ENCODE assay signal across 29 cellular contexts in genomic region chr14:62654641-62655040, GRCh38.
DNase-seq lines count a peak whose midpoint lies in the region; ATAC-seq and TF ChIP-seq lines count a peak whose summit lies in the region.
"Had no signal": no experiment of that assay in that cellular context is flagged by ENCODE, and none has a peak within 500 bp of the region (broad histone marks: within the 10 kb centered on the region; RNA-seq: fewer than 3 reads in every experiment).

No MANE protein-coding gene starts in this region.

- intact Hi-C loops in right cardiac atrium (cut with DNase I), result no loop called here

- ATAC-seq in HG03095 (IDR thresholded peaks at IDR 0.05; ENCODE audit: unreplicated experiment) (no peak), right cardiac atrium (no peak)
- ATAC-seq: A549; activated T-cell treated with anti-CD3 and anti-CD28 coated beads, Interleukin-2, amount 50 U/mL, for 72 hours; gastrocnemius medialis; psoas muscle had no signal

- TF ChIP-seq CTCF in fibroblast of mammary gland (conservative IDR thresholded peaks at IDR 0.05; ENCODE audit: control insufficient read depth, insufficient read depth, low read depth, low read length), result no peak

- no peaks in the 10 kb centered on the region for H3K27me3 ChIP-seq in mesendoderm (ENCODE audit: insufficient read depth, low read length, poor library complexity)
- no peaks in the 10 kb centered on the region for H3K27me3 ChIP-seq in right cardiac atrium (ENCODE audit: control insufficient read depth, insufficient read depth)
- H3K27me3 ChIP-seq: BE2C, gastrocnemius medialis, neutrophil, upper lobe of left lung had no signal

- H4K5ac ChIP-seq in mesendoderm (ENCODE audit: low read length), result peak overlapping the region; percentile 57

- H3K9ac ChIP-seq in SK-N-MC (ENCODE audit: insufficient read length) (no peak overlapping the region), mesendoderm (ENCODE audit: low read length) (no peak overlapping the region)
- H3K9ac ChIP-seq: SK-N-SH had no signal

- H3K4ac ChIP-seq in mesendoderm (ENCODE audit: low read depth, low read length), result no peak overlapping the region

- WGBS in mesendoderm (ENCODE audit: extremely low coverage, insufficient coverage, low lambda C conversion rate), result no CpG with 5 or more reads among the region's 5 CpGs
- 47% methylated on average over 5 of the region's 5 CpGs for WGBS in right cardiac atrium

- H2BK120ac ChIP-seq in mesendoderm (ENCODE audit: low read depth, low read length), result no peak overlapping the region

- H2BK15ac ChIP-seq in mesendoderm (replicated peaks; ENCODE audit: low read depth), result no peak overlapping the region

- H3K4me1 ChIP-seq in mesendoderm (ENCODE audit: control insufficient read depth, low read depth, low read length) (peaks cover 3% of the 10 kb centered on the region), right cardiac atrium (ENCODE audit: control insufficient read depth, insufficient read depth, low read length) (no peaks in the 10 kb centered on the region)
- H3K4me1 ChIP-seq: A549, BE2C, gastrocnemius medialis, psoas muscle had no signal

- H3K18ac ChIP-seq in mesendoderm (ENCODE audit: low read length), result peak overlapping the region; percentile 75

- H3K4me3 ChIP-seq in SK-N-MC (peak overlapping the region; percentile 45; the same call in 1 of the 2 replicates), fibroblast of mammary gland (ENCODE audit: control insufficient read depth, low read depth, low read length) (no peak overlapping the region), mesendoderm (ENCODE audit: low read length) (no peak overlapping the region), right cardiac atrium (ENCODE audit: low read length) (no peak overlapping the region)
- H3K4me3 ChIP-seq: A549, gastrocnemius medialis, psoas muscle, upper lobe of left lung had no signal

- DNase-seq in Ammon's horn (ENCODE audit: low spot score) (peak; percentile 7), SK-N-MC (ENCODE audit: low read depth, low spot score) (no peak), fibroblast of mammary gland (ENCODE audit: low read depth) (peak; percentile 25), mesendoderm (no peak), right cardiac atrium (no peak), NCI-H2171 (lab: John Stamatoyannopoulos, UW) (no peak)
- DNase-seq in stimulated activated naive CD4-positive, alpha-beta T cell (lab: John Stamatoyannopoulos, UW), result no peak
- DNase-seq: activated CD4-positive, alpha-beta T cell treated with anti-CD3 and anti-CD28 coated beads for 48 hours; activated naive CD4-positive, alpha-beta T cell treated with anti-CD3 and anti-CD28 coated beads for 36 hours; activated T-cell treated with anti-CD3 and anti-CD28 coated beads, Interleukin-2, amount 50 U/mL, for 72 hours; amygdala; BE2C; caudate nucleus; DMS53; gastrocnemius medialis; H7; NCI-H1105 treated with DMSO at 0.1 percent for 48 hours; NCI-H2029; NCI-H2227 treated with DMSO at 0.1 percent for 48 hours; NCI-H748 treated with DMSO at 0.1 percent for 48 hours; psoas muscle; SK-N-SH; T-helper 2 cell; upper lobe of left lung had no signal

- H2AK5ac ChIP-seq in mesendoderm (ENCODE audit: low read length), result no peak overlapping the region

- H3K79me1 ChIP-seq in mesendoderm (ENCODE audit: low read length), result no peaks in the 10 kb centered on the region

- H4K8ac ChIP-seq in mesendoderm (ENCODE audit: low read depth, low read length), result no peak overlapping the region

- no peak overlapping the region for H3K4me2 ChIP-seq in mesendoderm (ENCODE audit: low read length)
- H3K4me2 ChIP-seq: A549, SK-N-SH had no signal

- H3K23ac ChIP-seq in mesendoderm (ENCODE audit: low read length), result no peak overlapping the region

- H3K56ac ChIP-seq in mesendoderm (ENCODE audit: low read length), result peak overlapping the region; percentile 3

- H3K27ac ChIP-seq in SK-N-MC (peak overlapping the region; percentile 77; the same call in 1 of the 2 replicates), mesendoderm (ENCODE audit: low read depth, low read length) (no peak overlapping the region), right cardiac atrium (ENCODE audit: low read length) (no peak overlapping the region)
- H3K27ac ChIP-seq: A549, gastrocnemius medialis, neutrophil, psoas muscle, RWPE1, upper lobe of left lung, VCaP had no signal

- H3K36me3 ChIP-seq in SK-N-MC (ENCODE audit: insufficient read depth, low read length), result no peaks in the 10 kb centered on the region
- no peaks in the 10 kb centered on the region for H3K36me3 ChIP-seq in mesendoderm (ENCODE audit: control insufficient read depth, insufficient read depth, low read length)
- H3K36me3 ChIP-seq: BE2C, gastrocnemius medialis, neutrophil, upper lobe of left lung had no signal

- no peaks in the 10 kb centered on the region for H3K79me2 ChIP-seq in mesendoderm (ENCODE audit: control insufficient read depth, insufficient read depth, low read length)

- H3K9me3 ChIP-seq in SK-N-MC (ENCODE audit: low read depth, low read length), result no peaks in the 10 kb centered on the region
- H3K9me3 ChIP-seq in right cardiac atrium (ENCODE audit: control insufficient read depth, low read length), result no peaks in the 10 kb centered on the region
- H3K9me3 ChIP-seq: A549, BE2C, gastrocnemius medialis, neutrophil, psoas muscle, SK-N-SH, upper lobe of left lung had no signal

- peak overlapping the region; percentile 25 for H2BK5ac ChIP-seq in mesendoderm (ENCODE audit: low read length)

Comparison
In these comparisons a context has a peak if more than half of its experiments do, and no peak if none do; other contexts are left out.
1. DNase-seq: peak in Ammon's horn (single experiment) and fibroblast of mammary gland (single experiment); none in SK-N-MC (single experiment), mesendoderm (single experiment), stimulated activated naive CD4-positive, alpha-beta T cell (0 of 6), right cardiac atrium (0 of 3) and NCI-H2171 (single experiment).